In the genomic region with DNA sequence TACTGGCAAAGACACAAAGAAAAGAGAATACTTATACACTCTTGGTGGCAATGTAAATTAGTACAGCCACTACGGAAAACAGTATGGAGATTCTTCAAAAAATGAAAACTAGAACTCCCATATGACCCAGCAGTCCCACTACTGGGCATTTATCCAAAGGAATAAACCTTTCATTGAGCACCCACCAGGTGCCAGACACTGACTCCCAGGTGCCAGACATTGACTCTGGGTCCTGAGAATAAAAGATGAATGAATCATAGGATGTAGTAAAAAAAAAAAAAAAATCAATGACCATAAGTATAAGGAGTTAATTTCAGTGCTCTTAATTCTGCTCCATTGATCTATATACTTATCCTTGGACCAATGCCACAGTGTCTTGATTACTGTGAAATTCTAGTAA, we compare ENCODE assay signal across 25 cellular contexts. TPM values are rescaled to one million over a fixed set of nuclear protein-coding genes. Genes with fewer than 3 reads are reported as not detected.
DNase-seq lines count a peak whose midpoint lies in the region.
"Had no signal": no experiment of that assay in that cellular context is flagged by ENCODE, and none has a peak within 500 bp of the region (broad histone marks: within the 10 kb centered on the region; RNA-seq: fewer than 3 reads in every experiment).

No MANE protein-coding gene starts in this region.

- no peak overlapping the region for H3K4ac ChIP-seq in mesendoderm (ENCODE audit: low read depth, low read length)

- H3K4me1 ChIP-seq in mesendoderm (ENCODE audit: control insufficient read depth, low read depth, low read length) = no peaks in the 10 kb centered on the region
- H3K4me1 ChIP-seq: heart left ventricle, SJCRH30, transverse colon had no signal

- no peak overlapping the region for H3K23ac ChIP-seq in mesendoderm (ENCODE audit: low read length)

- no peak overlapping the region for H4K5ac ChIP-seq in mesendoderm (ENCODE audit: low read length)

- peak; percentile 44 for DNase-seq in NCI-H146 (lab: John Stamatoyannopoulos, UW)
- no peak for DNase-seq in NCI-H146 treated with DMSO at 0.1 percent for 48 hours (lab: John Stamatoyannopoulos, UW; ENCODE audit: unreplicated experiment)
- DNase-seq in NCI-H1417 treated with DMSO at 0.1 percent for 48 hours (lab: John Stamatoyannopoulos, UW) = peak; percentile 5
- peak; percentile 97 for DNase-seq in NCI-H69 (lab: John Stamatoyannopoulos, UW)
- peak; percentile 3 for DNase-seq in mesendoderm
- no peak for DNase-seq in COLO829 (ENCODE audit: low spot score)
- no peak for DNase-seq in pons (ENCODE audit: low spot score)
- DNase-seq in amygdala (lab: John Stamatoyannopoulos, UW) = no peak
- DNase-seq: activated CD4-positive, CD25-positive, alpha-beta regulatory T cell treated with anti-CD3 and anti-CD28 coated beads, Interleukin-2, amount 50 U/mL, for 72 hours; activated CD8-positive, alpha-beta T cell treated with anti-CD3 and anti-CD28 coated beads, Interleukin-2, amount 10 ng/mL, durations not matched to agents 7 days and 5 days; activated gamma-delta T cell treated with Interleukin-2 at 50 U/mL for 16 hours; activated naive CD8-positive, alpha-beta T cell treated with anti-CD3 and anti-CD28 coated beads, Interleukin-2, amount 50 U/mL, for 24 hours; activated T-cell treated with anti-CD3 and anti-CD28 coated beads, Interleukin-2, amount 50 U/mL, for 1 hour; CD4-positive, CD25-positive, alpha-beta regulatory T cell; heart left ventricle; left cardiac atrium; mesenchymal stem cell; MG63; NCI-H187 treated with DMSO at 0.1 percent for 48 hours; SJCRH30; T-cell; transverse colon had no signal

- no peak overlapping the region for H3K56ac ChIP-seq in mesendoderm (ENCODE audit: low read length)

- H3K4me3 ChIP-seq in mesendoderm (ENCODE audit: low read length) = no peak overlapping the region
- H3K4me3 ChIP-seq: GM23338, heart left ventricle, K562, MG63, SJCRH30, transverse colon had no signal

- no peaks in the 10 kb centered on the region for H3K79me1 ChIP-seq in mesendoderm (ENCODE audit: low read length)

- no peaks in the 10 kb centered on the region for H3K27me3 ChIP-seq in mesendoderm (ENCODE audit: insufficient read depth, low read length, poor library complexity)
- H3K27me3 ChIP-seq: heart left ventricle, MG63, SJCRH30, transverse colon had no signal

- no peak overlapping the region for H3K9ac ChIP-seq in mesendoderm (ENCODE audit: low read length)

- H2AK5ac ChIP-seq in mesendoderm (ENCODE audit: low read length) = no peak overlapping the region

- no peak overlapping the region for H2BK5ac ChIP-seq in mesendoderm (ENCODE audit: low read length)

- WGBS in mesendoderm (ENCODE audit: extremely low coverage, insufficient coverage, low lambda C conversion rate) = no CpG with 5 or more reads among the region's 1 CpG

- no peak overlapping the region for H3K18ac ChIP-seq in mesendoderm (ENCODE audit: low read length)

- H2BK15ac ChIP-seq in mesendoderm (replicated peaks; ENCODE audit: low read depth) = no peak overlapping the region

- H3K27ac ChIP-seq in mesendoderm (ENCODE audit: low read depth, low read length) = no peak overlapping the region
- H3K27ac ChIP-seq: 22Rv1, heart left ventricle, SJCRH30, transverse colon had no signal

- no peak overlapping the region for H3K4me2 ChIP-seq in mesendoderm (ENCODE audit: low read length)
- H3K4me2 ChIP-seq: GM23338 had no signal

- H4K8ac ChIP-seq in mesendoderm (ENCODE audit: low read depth, low read length) = no peak overlapping the region

- no peaks in the 10 kb centered on the region for H3K36me3 ChIP-seq in mesendoderm (ENCODE audit: control insufficient read depth, insufficient read depth, low read length)
- H3K36me3 ChIP-seq: heart left ventricle, MG63, SJCRH30, transverse colon had no signal

- no peaks in the 10 kb centered on the region for H3K79me2 ChIP-seq in mesendoderm (ENCODE audit: control insufficient read depth, insufficient read depth, low read length)

- no peak overlapping the region for H2BK120ac ChIP-seq in mesendoderm (ENCODE audit: low read depth, low read length)

RNA-seq across cellular contexts. Expression of gene HEPHL1, which starts 28.2 kb away (rescaled TPM):
- 0.03 TPM for polyA plus RNA-seq in mesendoderm (2013, experiment 1 of 2)
- 0.03 TPM for polyA plus RNA-seq in mesendoderm (2013, experiment 2 of 2)
- polyA plus RNA-seq: CD4-positive, CD25-positive, alpha-beta regulatory T cell; heart left ventricle had no signal

Comparison
In these comparisons a context has a peak if more than half of its experiments do, and no peak if none do; other contexts are left out.
1. DNase-seq: peak in NCI-H146 (single experiment), NCI-H1417 treated with DMSO at 0.1 percent for 48 hours (single experiment), NCI-H69 (single experiment) and mesendoderm (single experiment); none in NCI-H146 treated with DMSO at 0.1 percent for 48 hours (single experiment), COLO829 (single experiment), pons (single experiment) and amygdala (0 of 56).